8 cellular contexts compared by ENCODE assay signal in the genomic region with DNA sequence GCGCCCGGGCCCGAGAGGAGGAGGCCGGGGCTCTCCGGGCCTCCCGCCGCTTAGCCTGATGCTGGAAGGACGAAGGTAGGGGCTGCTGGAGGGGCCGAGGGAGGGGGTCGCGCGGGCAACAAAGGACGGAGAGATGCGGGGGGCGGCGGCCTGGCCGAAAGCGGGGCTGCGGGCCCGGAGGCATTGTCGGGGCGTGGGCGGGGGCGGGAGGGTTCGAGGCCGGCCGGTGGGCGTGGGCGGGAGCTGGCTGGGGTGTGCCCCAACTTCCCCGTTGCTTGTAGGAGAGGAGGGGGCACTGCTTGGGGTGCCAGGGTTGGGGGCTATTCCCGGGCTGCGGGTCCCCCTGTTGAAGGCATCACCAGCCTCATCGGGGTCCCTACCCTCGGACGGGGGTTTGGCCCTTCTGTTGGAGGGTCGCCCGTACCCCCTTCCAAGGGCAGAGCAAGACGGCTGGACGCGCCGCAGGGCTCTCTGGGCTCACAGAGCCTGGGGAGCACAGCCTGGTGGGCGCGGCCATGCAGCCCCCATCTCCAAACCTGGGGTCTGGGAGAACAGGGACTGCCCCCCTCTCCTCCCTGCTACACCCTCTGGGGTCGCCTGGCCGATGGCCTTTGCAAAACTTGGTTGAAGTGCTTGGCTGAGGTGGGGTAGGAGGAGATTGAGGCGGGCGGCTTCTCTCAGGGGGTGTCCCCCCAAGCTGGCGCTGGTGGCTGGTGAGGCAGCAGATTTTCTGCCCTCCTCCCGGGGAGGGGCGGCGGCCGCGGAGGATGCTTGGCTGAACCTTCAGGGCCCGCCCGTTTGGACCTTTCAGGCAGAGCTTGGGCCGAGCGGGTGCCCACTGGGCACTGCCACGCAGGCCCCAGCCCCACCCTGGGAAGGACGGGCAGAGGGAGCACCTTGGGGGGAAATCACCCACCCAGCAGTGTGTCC. TPM values are rescaled to one million over a fixed set of nuclear protein-coding genes. Genes with fewer than 3 reads are reported as not detected.
DNase-seq lines count a peak whose midpoint lies in the region; TF ChIP-seq lines count a peak whose summit lies in the region.

No MANE protein-coding gene starts in this region.

- H3K9me3 Mint-ChIP-seq in MCF 10A (ENCODE audit: unreplicated experiment): no peaks in the 10 kb centered on the region

- POLR2A ChIA-PET in MCF 10A (lab: Yijun Ruan, JAX): interaction anchor here (0.6 to 3.0 kb wide), 8 partner anchors 10 to 538 kb away, joined by 3 to 11 read pairs (median 4); no protein-coding TSS in a partner anchor

- H3K27me3 Mint-ChIP-seq in MCF 10A (ENCODE audit: insufficient read depth, unreplicated experiment): no peaks in the 10 kb centered on the region

- H3K36me3 Mint-ChIP-seq in MCF 10A (ENCODE audit: insufficient read depth, unreplicated experiment): peaks cover 7% of the 10 kb centered on the region

- CTCF ChIA-PET in MCF 10A (lab: Yijun Ruan, JAX): interaction anchor here (0.6 to 5.1 kb wide), 5 partner anchors 19 to 111 kb away, joined by 3 to 27 read pairs (median 3); no protein-coding TSS in a partner anchor

- DNase-seq in NCI-H748 (lab: John Stamatoyannopoulos, UW; ENCODE audit: unreplicated experiment) (peak; percentile 19), NCI-H748 treated with DMSO at 0.1 percent for 48 hours (lab: John Stamatoyannopoulos, UW) (no peak), RPMI7951 (ENCODE audit: low read depth) (peak; percentile 37), MCF 10A (ENCODE audit: unreplicated experiment) (no peak), iPS-NIHi7 (ENCODE audit: extremely low spot score) (peak; percentile 15), COLO829 (ENCODE audit: low spot score) (no peak), T1000 (lab: John Stamatoyannopoulos, UW) (no peak)
- peak; percentile 16 for DNase-seq in stimulated activated CD8-positive, alpha-beta memory T cell treated with anti-CD3 and anti-CD28 coated beads, Interleukin-12 subunit alpha, Interleukin-12 subunit beta, amount 100 ng/mL, for 1 hour (ENCODE audit: low read depth)

- intact Hi-C loops in MCF 10A (cut with micrococcal nuclease): loop anchor here (1.0 to 2.0 kb wide), 2 partner anchors 20 to 105 kb away; no protein-coding TSS in a partner anchor

- H3K4me1 Mint-ChIP-seq in MCF 10A (ENCODE audit: insufficient read depth, unreplicated experiment): peaks cover 15% of the 10 kb centered on the region

- no peak for TF ChIP-seq CTCF in MCF 10A (IDR thresholded peaks at IDR 0.05; ENCODE audit: unreplicated experiment)

- peak overlapping the region; percentile 70 for H3K4me3 Mint-ChIP-seq in MCF 10A (ENCODE audit: unreplicated experiment)

- BruUV-seq in MCF 10A (replicated peaks; lab: Mats Ljungman, UMichigan): no TSS peak

- no peak overlapping the region for H3K27ac Mint-ChIP-seq in MCF 10A (ENCODE audit: low read depth, unreplicated experiment)

RNA-seq across cellular contexts. Expression of a gene that starts 0.7 kb away (rescaled TPM):
- 7.8 and 12.0 TPM in 2 replicates for total RNA-seq in RPMI7951 (2014; rRNA removed; shearing (Covaris generic))
- total RNA-seq in MCF 10A (2022): 13.7 and 14.2 TPM in 2 replicates

RNA-seq across cellular contexts. Expression of a gene that starts 35.7 kb away (rescaled TPM):
- 68.5 and 75.1 TPM in 2 replicates for total RNA-seq in RPMI7951 (2014; rRNA removed; shearing (Covaris generic))
- 16.3 and 35.0 TPM in 2 replicates for total RNA-seq in MCF 10A (2022)

Comparison
In these comparisons a context has a peak if more than half of its experiments do, and no peak if none do; other contexts are left out.
1. DNase-seq: peak in NCI-H748 (single experiment), RPMI7951 (single experiment), iPS-NIHi7 (single experiment) and stimulated activated CD8-positive, alpha-beta memory T cell treated with anti-CD3 and anti-CD28 coated beads, Interleukin-12 subunit alpha, Interleukin-12 subunit beta, amount 100 ng/mL, for 1 hour (single experiment); none in NCI-H748 treated with DMSO at 0.1 percent for 48 hours (single experiment), MCF 10A (single experiment), COLO829 (single experiment) and T1000 (single experiment).